In the genomic region with DNA sequence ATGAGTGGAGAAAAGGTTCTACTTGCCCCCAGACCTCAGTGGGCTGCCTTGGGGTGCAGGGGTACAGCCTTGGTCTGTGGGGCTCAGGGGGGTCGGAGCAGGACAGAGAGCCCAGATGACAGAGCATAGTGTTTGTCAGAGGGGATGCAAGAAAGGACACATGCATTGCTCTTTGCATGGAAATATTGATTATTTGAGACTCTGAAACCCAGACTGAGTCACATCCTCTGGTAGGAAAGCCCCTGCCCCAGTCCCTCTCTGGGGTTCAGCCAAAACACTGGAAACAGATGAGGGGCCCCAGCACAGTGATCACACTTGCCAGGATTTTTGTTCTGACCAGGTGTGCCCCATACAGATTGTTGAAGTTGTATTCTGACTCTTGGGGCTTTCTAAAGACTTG, we compare ENCODE assay signal across 17 cellular contexts.
DNase-seq lines count a peak whose midpoint lies in the region; ATAC-seq and TF ChIP-seq lines count a peak whose summit lies in the region.
"Had no signal": no experiment of that assay in that cellular context is flagged by ENCODE, and none has a peak within 500 bp of the region (broad histone marks: within the 10 kb centered on the region; RNA-seq: fewer than 3 reads in every experiment).

No MANE protein-coding gene starts in this region.

- no peak overlapping the region for H2BK12ac ChIP-seq in H9 (ENCODE audit: insufficient read length, low read depth, low read length)

- H3K18ac ChIP-seq in H9 (ENCODE audit: insufficient read length, low read depth, low read length) = no peak overlapping the region

- no peak overlapping the region for H3K9ac ChIP-seq in H9 (ENCODE audit: extremely low read depth, insufficient read length, low read length)
- H3K9ac ChIP-seq: parathyroid adenoma had no signal

- no peaks in the 10 kb centered on the region for H3K23me2 ChIP-seq in H9 (ENCODE audit: insufficient read length, low read depth, low read length, poor library complexity, severe bottlenecking)

- no peak overlapping the region for H2BK20ac ChIP-seq in H9 (ENCODE audit: low read depth, low read length, poor library complexity, severe bottlenecking)

- no peak overlapping the region for H3K23ac ChIP-seq in H9 (ENCODE audit: insufficient read length, low read depth, low read length)

- no peak overlapping the region for H2BK5ac ChIP-seq in H9 (ENCODE audit: insufficient read length, low read length)

- no peak for TF ChIP-seq CTCF in H9 (conservative IDR thresholded peaks at IDR 0.05)

- no peak overlapping the region for H3K4me3 ChIP-seq in effector memory CD4-positive, alpha-beta T cell (ENCODE audit: insufficient read depth, low read depth, low read length, poor library complexity, severe bottlenecking)
- H3K4me3 ChIP-seq: esophagus squamous epithelium, transverse colon had no signal

- H3K27ac ChIP-seq in effector memory CD4-positive, alpha-beta T cell (ENCODE audit: insufficient read depth, low read length, poor library complexity, severe bottlenecking) = peak overlapping the region; percentile 69
- H3K27ac ChIP-seq in H9 (ENCODE audit: insufficient read length, low read depth, low read length) = no peak overlapping the region
- H3K27ac ChIP-seq: esophagus squamous epithelium, parathyroid adenoma, transverse colon had no signal

- no peaks in the 10 kb centered on the region for H3K27me3 ChIP-seq in effector memory CD4-positive, alpha-beta T cell (replicated peaks; ENCODE audit: control insufficient read depth, insufficient read depth, low read length, poor library complexity, severe bottlenecking)
- H3K27me3 ChIP-seq in H9 (ENCODE audit: insufficient read depth, low read length) = no peaks in the 10 kb centered on the region
- H3K27me3 ChIP-seq: esophagus squamous epithelium, transverse colon had no signal

- peak; percentile 62 for ATAC-seq in T-helper 17 cell
- no peak for ATAC-seq in HG03108 (IDR thresholded peaks at IDR 0.05; ENCODE audit: unreplicated experiment)
- ATAC-seq: Right ventricle myocardium inferior had no signal

- no peak overlapping the region for H4K8ac ChIP-seq in H9 (replicated peaks; ENCODE audit: insufficient read length, low read depth, low read length)

- no peaks in the 10 kb centered on the region for H3K9me3 Mint-ChIP-seq in H9

- H3K4me3 Mint-ChIP-seq in T-helper 17 cell (peak overlapping the region; percentile 47), H9 (no peak overlapping the region)
- H3K4me3 Mint-ChIP-seq: CD14-positive monocyte had no signal

- no peak overlapping the region for H3K14ac ChIP-seq in H9 (ENCODE audit: insufficient read depth, low read length)

- no peak overlapping the region for H2AFZ ChIP-seq in H9 (ENCODE audit: low read length)
- H2AFZ ChIP-seq: parathyroid adenoma had no signal

- H3K4me2 ChIP-seq in H9 (ENCODE audit: insufficient read depth, insufficient read length, low read length) = no peak overlapping the region

- H3K27ac Mint-ChIP-seq in T-helper 17 cell (peak overlapping the region; percentile 100), H9 (no peak overlapping the region)
- H3K27ac Mint-ChIP-seq: CD14-positive monocyte had no signal

- no peak overlapping the region for H4K5ac ChIP-seq in H9 (ENCODE audit: insufficient read length, low read depth, low read length)

- DNase-seq in T-helper 17 cell (peak in 1 of 3 donors; percentile 36), mesenteric fat pad (ENCODE audit: low spot score) (no peak), NCI-H748 (lab: John Stamatoyannopoulos, UW; ENCODE audit: unreplicated experiment) (no peak), H9 (no peak)
- peak; percentile 78 for DNase-seq in activated CD8-positive, alpha-beta memory T cell treated with anti-CD3 and anti-CD28 coated beads, Interleukin-2, amount 50 U/mL, for 48 hours
- DNase-seq in effector memory CD4-positive, alpha-beta T cell = peak; percentile 12 to 39 (median 15)
- DNase-seq in stimulated activated CD8-positive, alpha-beta memory T cell treated with anti-CD3 and anti-CD28 coated beads, Interleukin-4, amount 100 ng/mL, for 24 hours (ENCODE audit: low read depth) = peak; percentile 43
- DNase-seq: esophagus squamous epithelium, GF-D8, mesenchymal stem cell, NCI-H1436 treated with DMSO at 0.1 percent for 48 hours, NCI-H526 treated with DMSO at 0.1 percent for 48 hours, transverse colon had no signal

- no peaks in the 10 kb centered on the region for H3K79me1 ChIP-seq in H9 (ENCODE audit: insufficient read depth, low read depth, low read length, poor library complexity, severe bottlenecking)

- H3K79me2 ChIP-seq in H9 (ENCODE audit: insufficient read depth, low read length) = no peaks in the 10 kb centered on the region
- H3K79me2 ChIP-seq: parathyroid adenoma had no signal

- no peak overlapping the region for H4K91ac ChIP-seq in H9 (ENCODE audit: insufficient read length, low read depth, low read length)

- WGBS in H9 (ENCODE audit: extremely low coverage, insufficient read length, low lambda C conversion rate) = no CpG with 5 or more reads among the region's 1 CpG

- peaks cover 77% of the 10 kb centered on the region for H3K4me1 ChIP-seq in effector memory CD4-positive, alpha-beta T cell (ENCODE audit: control insufficient read depth, insufficient read depth, low read length, poor library complexity, severe bottlenecking)
- no peaks in the 10 kb centered on the region for H3K4me1 ChIP-seq in H9 (ENCODE audit: insufficient read depth, low read length)
- H3K4me1 ChIP-seq: esophagus squamous epithelium, parathyroid adenoma, transverse colon had no signal

- no peaks in the 10 kb centered on the region for H3K36me3 ChIP-seq in effector memory CD4-positive, alpha-beta T cell (ENCODE audit: control insufficient read depth, insufficient read depth, low read length)
- H3K36me3 ChIP-seq: esophagus squamous epithelium, transverse colon had no signal

- H3K9me3 ChIP-seq in T-helper 17 cell (ENCODE audit: control insufficient read depth, low read length, poor library complexity, severe bottlenecking) (no peaks in the 10 kb centered on the region), H9 (ENCODE audit: control insufficient read depth, low read depth, low read length) (no peaks in the 10 kb centered on the region)
- no peaks in the 10 kb centered on the region for H3K9me3 ChIP-seq in effector memory CD4-positive, alpha-beta T cell (ENCODE audit: control insufficient read depth, low read length)
- H3K9me3 ChIP-seq: esophagus squamous epithelium, transverse colon had no signal

- no peak overlapping the region for H3T11ph ChIP-seq in H9 (ENCODE audit: low read length)

- H3K27me3 Mint-ChIP-seq in T-helper 17 cell (no peaks in the 10 kb centered on the region), H9 (ENCODE audit: low read depth) (peaks cover 3% of the 10 kb centered on the region; the same call in 1 of the 2 replicates)

- H2BK120ac ChIP-seq in H9 (ENCODE audit: low read depth, low read length, poor library complexity, severe bottlenecking) = no peak overlapping the region

- no peak overlapping the region for H2BK15ac ChIP-seq in H9 (ENCODE audit: low read depth, low read length)

- H2AK5ac ChIP-seq in H9 (ENCODE audit: insufficient read length, low read length) = no peak overlapping the region

- no peak overlapping the region for H3K4ac ChIP-seq in H9 (ENCODE audit: low read depth, low read length)

- H3K36me3 Mint-ChIP-seq in T-helper 17 cell (ENCODE audit: low read depth) = no peaks in the 10 kb centered on the region
- H3K36me3 Mint-ChIP-seq in H9 (ENCODE audit: insufficient read depth in 1 of 3, low read depth in 3 of 3) = no peaks in the 10 kb centered on the region
- H3K36me3 Mint-ChIP-seq: CD14-positive monocyte had no signal

- H3K4me1 Mint-ChIP-seq in T-helper 17 cell (peaks cover 78% of the 10 kb centered on the region), H9 (peaks cover 8% of the 10 kb centered on the region in 2 experiments)
- H3K4me1 Mint-ChIP-seq: CD14-positive monocyte had no signal

- H4K20me1 ChIP-seq in H9 (ENCODE audit: control insufficient read depth, insufficient read depth, insufficient read length) = no peaks in the 10 kb centered on the region

- H3K56ac ChIP-seq in H9 (ENCODE audit: insufficient read length, low read depth, low read length) = no peak overlapping the region

Comparison
In these comparisons a context has a peak if more than half of its experiments do, and no peak if none do; other contexts are left out.
1. DNase-seq: peak in activated CD8-positive, alpha-beta memory T cell treated with anti-CD3 and anti-CD28 coated beads, Interleukin-2, amount 50 U/mL, for 48 hours (single experiment), effector memory CD4-positive, alpha-beta T cell (3 of 3) and stimulated activated CD8-positive, alpha-beta memory T cell treated with anti-CD3 and anti-CD28 coated beads, Interleukin-4, amount 100 ng/mL, for 24 hours (single experiment); none in mesenteric fat pad (single experiment), NCI-H748 (single experiment) and H9 (single experiment).